ENCODE assay signal across 1 cellular context in the genomic region with DNA sequence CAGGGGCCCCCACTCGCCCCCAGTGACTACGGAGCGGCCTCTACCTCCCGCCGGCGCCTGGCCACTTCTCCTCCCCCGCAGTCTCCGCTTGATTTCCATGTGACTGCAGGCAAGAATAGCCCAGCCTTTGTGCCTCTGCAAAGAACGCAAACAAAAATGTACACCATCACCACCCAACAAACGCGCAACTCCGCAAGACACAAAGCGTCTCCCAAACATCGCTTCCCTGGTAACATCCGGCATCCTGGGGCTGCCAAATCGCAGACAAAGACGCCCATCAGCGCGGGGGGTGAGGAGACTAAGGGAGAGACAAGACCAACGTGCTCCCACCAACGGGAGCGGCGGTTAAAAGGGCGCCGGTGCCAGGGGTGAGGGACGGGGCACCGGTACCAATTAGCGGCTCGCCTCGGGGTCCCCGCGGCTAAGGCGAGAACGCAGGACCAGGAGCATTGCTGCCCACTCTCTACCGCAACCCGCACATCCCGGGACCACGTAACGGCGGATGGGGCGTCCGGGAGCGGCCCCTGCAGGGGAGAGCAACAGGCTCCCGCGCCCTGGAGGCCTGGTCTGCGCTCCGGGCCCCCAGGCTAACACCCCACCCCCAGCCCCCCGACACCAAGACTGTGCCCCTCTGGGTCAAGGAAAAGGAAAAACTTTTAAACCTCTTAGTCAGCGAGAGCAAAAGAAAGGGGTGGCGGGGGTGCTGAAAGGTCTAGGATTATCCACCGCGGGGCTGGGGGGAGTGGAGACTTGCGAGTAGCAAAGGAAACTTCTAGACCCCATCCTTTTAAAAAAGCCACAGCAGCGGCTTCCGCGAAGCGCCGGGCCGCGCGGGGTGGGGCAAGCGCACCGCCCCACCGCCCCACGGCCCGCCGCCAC.
TF ChIP-seq lines count a peak whose summit lies in the region.

No MANE protein-coding gene starts in this region.

TF ChIP-seq in HepG2, 621 proteins besides CTCF, POLR2A, EP300 and RAD21 (continued from another document and continues in another):
- TF ChIP-seq, protein P1, sequence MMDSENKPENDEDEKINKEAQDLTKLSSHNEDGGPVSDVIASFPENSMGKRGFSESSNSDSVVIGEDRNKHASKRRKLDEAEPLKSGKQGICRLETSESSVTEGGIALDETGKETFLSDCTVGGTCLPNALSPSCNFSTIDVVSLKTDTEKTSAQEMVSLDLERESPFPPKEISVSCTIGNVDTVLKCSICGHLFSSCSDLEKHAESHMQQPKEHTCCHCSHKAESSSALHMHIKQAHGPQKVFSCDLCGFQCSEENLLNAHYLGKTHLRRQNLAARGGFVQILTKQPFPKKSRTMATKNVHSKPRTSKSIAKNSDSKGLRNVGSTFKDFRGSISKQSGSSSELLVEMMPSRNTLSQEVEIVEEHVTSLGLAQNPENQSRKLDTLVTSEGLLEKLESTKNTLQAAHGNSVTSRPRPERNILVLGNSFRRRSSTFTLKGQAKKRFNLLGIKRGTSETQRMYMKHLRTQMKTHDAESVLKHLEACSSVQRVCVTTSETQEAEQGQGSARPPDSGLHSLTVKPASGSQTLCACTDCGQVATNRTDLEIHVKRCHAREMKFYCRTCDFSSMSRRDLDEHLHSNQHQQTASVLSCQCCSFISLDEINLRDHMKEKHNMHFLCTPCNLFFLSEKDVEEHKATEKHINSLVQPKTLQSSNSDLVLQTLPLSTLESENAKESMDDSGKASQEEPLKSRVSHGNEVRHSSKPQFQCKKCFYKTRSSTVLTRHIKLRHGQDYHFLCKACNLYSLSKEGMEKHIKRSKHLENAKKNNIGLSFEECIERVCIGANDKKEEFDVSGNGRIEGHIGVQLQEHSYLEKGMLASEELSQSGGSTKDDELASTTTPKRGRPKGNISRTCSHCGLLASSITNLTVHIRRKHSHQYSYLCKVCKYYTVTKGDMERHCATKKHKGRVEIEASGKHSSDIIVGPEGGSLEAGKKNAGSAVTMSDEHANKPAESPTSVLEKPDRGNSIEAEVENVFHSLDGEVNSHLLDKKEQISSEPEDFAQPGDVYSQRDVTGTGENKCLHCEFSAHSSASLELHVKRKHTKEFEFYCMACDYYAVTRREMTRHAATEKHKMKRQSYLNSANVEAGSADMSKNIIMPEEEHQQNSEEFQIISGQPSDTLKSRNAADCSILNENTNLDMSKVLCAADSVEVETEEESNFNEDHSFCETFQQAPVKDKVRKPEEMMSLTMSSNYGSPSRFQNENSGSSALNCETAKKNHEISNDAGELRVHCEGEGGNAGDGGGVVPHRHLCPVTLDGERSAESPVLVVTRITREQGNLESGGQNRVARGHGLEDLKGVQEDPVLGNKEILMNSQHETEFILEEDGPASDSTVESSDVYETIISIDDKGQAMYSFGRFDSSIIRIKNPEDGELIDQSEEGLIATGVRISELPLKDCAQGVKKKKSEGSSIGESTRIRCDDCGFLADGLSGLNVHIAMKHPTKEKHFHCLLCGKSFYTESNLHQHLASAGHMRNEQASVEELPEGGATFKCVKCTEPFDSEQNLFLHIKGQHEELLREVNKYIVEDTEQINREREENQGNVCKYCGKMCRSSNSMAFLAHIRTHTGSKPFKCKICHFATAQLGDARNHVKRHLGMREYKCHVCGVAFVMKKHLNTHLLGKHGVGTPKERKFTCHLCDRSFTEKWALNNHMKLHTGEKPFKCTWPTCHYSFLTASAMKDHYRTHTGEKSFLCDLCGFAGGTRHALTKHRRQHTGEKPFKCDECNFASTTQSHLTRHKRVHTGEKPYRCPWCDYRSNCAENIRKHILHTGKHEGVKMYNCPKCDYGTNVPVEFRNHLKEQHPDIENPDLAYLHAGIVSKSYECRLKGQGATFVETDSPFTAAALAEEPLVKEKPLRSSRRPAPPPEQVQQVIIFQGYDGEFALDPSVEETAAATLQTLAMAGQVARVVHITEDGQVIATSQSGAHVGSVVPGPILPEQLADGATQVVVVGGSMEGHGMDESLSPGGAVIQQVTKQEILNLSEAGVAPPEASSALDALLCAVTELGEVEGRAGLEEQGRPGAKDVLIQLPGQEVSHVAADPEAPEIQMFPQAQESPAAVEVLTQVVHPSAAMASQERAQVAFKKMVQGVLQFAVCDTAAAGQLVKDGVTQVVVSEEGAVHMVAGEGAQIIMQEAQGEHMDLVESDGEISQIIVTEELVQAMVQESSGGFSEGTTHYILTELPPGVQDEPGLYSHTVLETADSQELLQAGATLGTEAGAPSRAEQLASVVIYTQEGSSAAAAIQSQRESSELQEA (CRISPR knock-in tag; IDR thresholded peaks at IDR 0.05; ENCODE audit: not compliant biosample characterization): no peak
- peak; percentile 73; the same call in 1 of the 2 replicates for TF ChIP-seq ZNF891 (CRISPR knock-in tag; IDR thresholded peaks at IDR 0.05)
- TF ChIP-seq ZNF574 (CRISPR knock-in tag; IDR thresholded peaks at IDR 0.05): 0 out of 2 replicates have a peak, but pooled peaks have one; percentile 28
- peak; percentile 41 for TF ChIP-seq SAP130 (CRISPR knock-in tag; IDR thresholded peaks at IDR 0.05; ENCODE audit: low read depth)
- TF ChIP-seq GABPA (IDR thresholded peaks at IDR 0.05; ENCODE audit: low read depth, low read length): no peak
- TF ChIP-seq GABPA (CRISPR knock-in tag; IDR thresholded peaks at IDR 0.05; ENCODE audit: low read depth): no peak
- TF ChIP-seq ZSCAN22 (CRISPR knock-in tag; IDR thresholded peaks at IDR 0.05): no peak
- peak; percentile 49; the same call in 1 of the 2 replicates for TF ChIP-seq ZNF678 (CRISPR knock-in tag; IDR thresholded peaks at IDR 0.05)
- no peak for TF ChIP-seq DR1 (CRISPR knock-in tag; IDR thresholded peaks at IDR 0.05)
- TF ChIP-seq MYC (CRISPR knock-in tag; IDR thresholded peaks at IDR 0.05; ENCODE audit: borderline replicate concordance): peak; percentile 44; the same call in 1 of the 2 replicates
- TF ChIP-seq, protein P2, sequence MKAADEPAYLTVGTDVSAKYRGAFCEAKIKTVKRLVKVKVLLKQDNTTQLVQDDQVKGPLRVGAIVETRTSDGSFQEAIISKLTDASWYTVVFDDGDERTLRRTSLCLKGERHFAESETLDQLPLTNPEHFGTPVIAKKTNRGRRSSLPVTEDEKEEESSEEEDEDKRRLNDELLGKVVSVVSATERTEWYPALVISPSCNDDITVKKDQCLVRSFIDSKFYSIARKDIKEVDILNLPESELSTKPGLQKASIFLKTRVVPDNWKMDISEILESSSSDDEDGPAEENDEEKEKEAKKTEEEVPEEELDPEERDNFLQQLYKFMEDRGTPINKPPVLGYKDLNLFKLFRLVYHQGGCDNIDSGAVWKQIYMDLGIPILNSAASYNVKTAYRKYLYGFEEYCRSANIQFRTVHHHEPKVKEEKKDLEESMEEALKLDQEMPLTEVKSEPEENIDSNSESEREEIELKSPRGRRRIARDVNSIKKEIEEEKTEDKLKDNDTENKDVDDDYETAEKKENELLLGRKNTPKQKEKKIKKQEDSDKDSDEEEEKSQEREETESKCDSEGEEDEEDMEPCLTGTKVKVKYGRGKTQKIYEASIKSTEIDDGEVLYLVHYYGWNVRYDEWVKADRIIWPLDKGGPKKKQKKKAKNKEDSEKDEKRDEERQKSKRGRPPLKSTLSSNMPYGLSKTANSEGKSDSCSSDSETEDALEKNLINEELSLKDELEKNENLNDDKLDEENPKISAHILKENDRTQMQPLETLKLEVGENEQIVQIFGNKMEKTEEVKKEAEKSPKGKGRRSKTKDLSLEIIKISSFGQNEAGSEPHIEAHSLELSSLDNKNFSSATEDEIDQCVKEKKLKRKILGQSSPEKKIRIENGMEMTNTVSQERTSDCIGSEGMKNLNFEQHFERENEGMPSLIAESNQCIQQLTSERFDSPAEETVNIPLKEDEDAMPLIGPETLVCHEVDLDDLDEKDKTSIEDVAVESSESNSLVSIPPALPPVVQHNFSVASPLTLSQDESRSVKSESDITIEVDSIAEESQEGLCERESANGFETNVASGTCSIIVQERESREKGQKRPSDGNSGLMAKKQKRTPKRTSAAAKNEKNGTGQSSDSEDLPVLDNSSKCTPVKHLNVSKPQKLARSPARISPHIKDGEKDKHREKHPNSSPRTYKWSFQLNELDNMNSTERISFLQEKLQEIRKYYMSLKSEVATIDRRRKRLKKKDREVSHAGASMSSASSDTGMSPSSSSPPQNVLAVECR (CRISPR knock-in tag; IDR thresholded peaks at IDR 0.05; ENCODE audit: borderline replicate concordance): peak; percentile 38; the same call in 1 of the 2 replicates
- no peak for TF ChIP-seq BATF2 (CRISPR knock-in tag; IDR thresholded peaks at IDR 0.05)
- peak; percentile 58 for TF ChIP-seq PHF8 (CRISPR knock-in tag; IDR thresholded peaks at IDR 0.05)
- TF ChIP-seq ELF4 (CRISPR knock-in tag; IDR thresholded peaks at IDR 0.05; ENCODE audit: borderline replicate concordance): no peak
- TF ChIP-seq TEAD3 (CRISPR knock-in tag; optimal IDR thresholded peaks at IDR 0.05; ENCODE audit: borderline replicate concordance): no peak
- TF ChIP-seq PATZ1 (CRISPR knock-in tag; IDR thresholded peaks at IDR 0.05): peak; percentile 57; the same call in 1 of the 2 replicates
- no peak for TF ChIP-seq RFXAP (CRISPR knock-in tag; IDR thresholded peaks at IDR 0.05; ENCODE audit: borderline replicate concordance)
- peak; percentile 36; the same call in 1 of the 2 replicates for TF ChIP-seq KDM5A (IDR thresholded peaks at IDR 0.05; ENCODE audit: borderline replicate concordance, low read length)
- TF ChIP-seq RXRA (CRISPR knock-in tag; IDR thresholded peaks at IDR 0.05): peak; percentile 28; the same call in 1 of the 2 replicates
